ENCODE assay signal across 18 cellular contexts in genomic region chr9:91106415-91106814, GRCh38.
DNase-seq lines count a peak whose midpoint lies in the region; ATAC-seq and TF ChIP-seq lines count a peak whose summit lies in the region.
"Had no signal": no experiment of that assay in that cellular context is flagged by ENCODE, and none has a peak within 500 bp of the region (broad histone marks: within the 10 kb centered on the region; RNA-seq: fewer than 3 reads in every experiment).

No MANE protein-coding gene starts in this region.

- H3K9me3 ChIP-seq in adipocyte (ENCODE audit: control insufficient read depth, low read length) (peaks cover 13% of the 10 kb centered on the region), testis (no peaks in the 10 kb centered on the region)

- WGBS in testis, 2 donors: 66 to 82% methylated on average over 6 of the region's 6 CpGs

- H3K27me3 ChIP-seq in adipocyte (replicated peaks; ENCODE audit: control insufficient read depth, insufficient read depth, low read length) (no peaks in the 10 kb centered on the region), testis (no peaks in the 10 kb centered on the region)

- no peak for TF ChIP-seq CTCF in fibroblast of mammary gland (conservative IDR thresholded peaks at IDR 0.05; ENCODE audit: control insufficient read depth, insufficient read depth, low read depth, low read length)
- TF ChIP-seq CTCF in omental fat pad (IDR thresholded peaks at IDR 0.05): no peak
- no peak for TF ChIP-seq CTCF in testis (IDR thresholded peaks at IDR 0.05)

- peak overlapping the region; percentile 36 for H3K9ac ChIP-seq in adipocyte (ENCODE audit: low read length)
- H3K9ac ChIP-seq: BLaER1 treated with 17β-estradiol and CSF1 and Interleukin-3, amounts not matched to agents 10 nM and 100 nM had no signal

- DNase-seq in adipocyte (ENCODE audit: low read depth) (no peak), fibroblast of mammary gland (ENCODE audit: low read depth) (peak; percentile 40), omental fat pad (ENCODE audit: low spot score) (no peak), testis (peak; percentile 66), NCI-H128 (lab: John Stamatoyannopoulos, UW; ENCODE audit: unreplicated experiment) (no peak)
- DNase-seq: CD4-positive, CD25-positive, alpha-beta regulatory T cell; CD8-positive, alpha-beta memory T cell; COR-L47; DMS 273 treated with DMSO at 0.1 percent for 48 hours; DMS53; DND-41; EL; HCEC 1CT had no signal

- intact Hi-C loops in testis (cut with DNase I; ENCODE audit: low total_unique reads): no loop called here

- peak; percentile 44 for ATAC-seq in omental fat pad (ENCODE audit: low FRiP score)
- no peak for ATAC-seq in GM18870 (IDR thresholded peaks at IDR 0.05; ENCODE audit: unreplicated experiment)
- no peak for ATAC-seq in HG02678 (IDR thresholded peaks at IDR 0.05; ENCODE audit: unreplicated experiment)
- ATAC-seq: GM12878, GM23338 had no signal

- H3K4me1 ChIP-seq in adipocyte (ENCODE audit: control insufficient read depth, insufficient read depth, low read length) (peaks cover 14% of the 10 kb centered on the region), testis (no peaks in the 10 kb centered on the region)

- TF ChIP-seq POLR2A in testis (IDR thresholded peaks at IDR 0.05): no peak

- H3K36me3 ChIP-seq in adipocyte (ENCODE audit: control insufficient read depth, insufficient read depth, low read length, severe bottlenecking): no peaks in the 10 kb centered on the region
- H3K36me3 ChIP-seq in testis (ENCODE audit: low read depth, missing control alignments): no peaks in the 10 kb centered on the region

- H3K4me3 ChIP-seq in adipocyte (ENCODE audit: low read length): peak overlapping the region; percentile 47
- H3K4me3 ChIP-seq in fibroblast of mammary gland (ENCODE audit: control insufficient read depth, low read depth, low read length): no peak overlapping the region
- no peak overlapping the region for H3K4me3 ChIP-seq in testis
- H3K4me3 ChIP-seq: BLaER1 treated with 17β-estradiol and CSF1 and Interleukin-3, amounts not matched to agents 10 nM and 100 nM; GM12878; GM23338 had no signal

- peak overlapping the region in 1 of 2 donors; percentile 57 for H3K27ac ChIP-seq in testis
- H3K27ac ChIP-seq: BLaER1 treated with 17β-estradiol and CSF1 and Interleukin-3, amounts not matched to agents 10 nM and 100 nM had no signal

Comparison
In these comparisons a context has a peak if more than half of its experiments do, and no peak if none do; other contexts are left out.
1. DNase-seq: peak in fibroblast of mammary gland (single experiment) and testis (single experiment); none in adipocyte (single experiment), omental fat pad (single experiment) and NCI-H128 (single experiment).